31 cellular contexts compared by ENCODE assay signal in genomic region chr19:33606556-33606955, GRCh38. TPM values are rescaled to one million over a fixed set of nuclear protein-coding genes. Genes with fewer than 3 reads are reported as not detected.
"Had no signal": no experiment of that assay in that cellular context is flagged by ENCODE, and none has a peak within 500 bp of the region (broad histone marks: within the 10 kb centered on the region; RNA-seq: fewer than 3 reads in every experiment).

No MANE protein-coding gene starts in this region.

- H3K27me3 ChIP-seq: breast epithelium, pancreas, testis, transverse colon, uterus had no signal

- H3K36me3 Mint-ChIP-seq: immature natural killer cell; mesothelial cell of epicardium; stimulated activated effector memory CD8-positive, alpha-beta T cell treated with anti-CD3 and anti-CD28 coated beads, Interleukin-12 subunit alpha, Interleukin-12 subunit beta, amount 100 ng/mL, for 72 hours had no signal

- FAIRE-seq: kidney, pancreas, small intestine had no signal

- H3K4me1 Mint-ChIP-seq: activated CD4-positive, alpha-beta memory T cell treated with anti-CD3 and anti-CD28 coated beads, Interleukin-2, amount 10 ng/mL, durations not matched to agents 7 days and 5 days; activated CD4-positive, alpha-beta T cell treated with anti-CD3 and anti-CD28 coated beads, Interleukin-2, amount 10 ng/mL, durations not matched to agents 7 days and 5 days; central memory CD8-positive, alpha-beta T cell; endodermal cell; immature natural killer cell; mesothelial cell of epicardium; naive B cell; nephron progenitor cell; stimulated activated effector memory CD8-positive, alpha-beta T cell treated with anti-CD3 and anti-CD28 coated beads, Interleukin-12 subunit alpha, Interleukin-12 subunit beta, amount 100 ng/mL, for 72 hours had no signal

- ATAC-seq: activated naive CD4-positive, alpha-beta T cell treated with anti-CD3 and anti-CD28 coated beads, Interleukin-2, amount 50 U/mL, for 72 hours; esophagus mucosa; left colon; pancreas; psoas muscle; stimulated activated effector memory CD8-positive, alpha-beta T cell treated with anti-CD3 and anti-CD28 coated beads, Interleukin-12 subunit alpha, Interleukin-12 subunit beta, amount 100 ng/mL, for 72 hours had no signal

- H3K4me1 ChIP-seq: breast epithelium, pancreas, psoas muscle, sigmoid colon, testis, transverse colon, uterus had no signal

- H3K27ac Mint-ChIP-seq: activated CD4-positive, alpha-beta memory T cell treated with anti-CD3 and anti-CD28 coated beads, Interleukin-2, amount 10 ng/mL, durations not matched to agents 7 days and 5 days; activated CD4-positive, alpha-beta T cell treated with anti-CD3 and anti-CD28 coated beads, Interleukin-2, amount 10 ng/mL, durations not matched to agents 7 days and 5 days; activated naive CD4-positive, alpha-beta T cell treated with anti-CD3 and anti-CD28 coated beads, Interleukin-2, amount 50 U/mL, for 72 hours; dendritic cell treated with granulocyte-macrophage colony-stimulating factor and Interleukin-4, amounts not matched to agents 40 ng/mL and 50 ng/mL, for 4 days; endodermal cell; immature natural killer cell; mesothelial cell of epicardium; naive B cell; nephron progenitor cell; stimulated activated effector memory CD8-positive, alpha-beta T cell treated with anti-CD3 and anti-CD28 coated beads, Interleukin-12 subunit alpha, Interleukin-12 subunit beta, amount 100 ng/mL, for 72 hours had no signal

- H3K9me3 ChIP-seq: pancreas, testis, uterus had no signal

- H3K4me3 ChIP-seq: breast epithelium, pancreas, psoas muscle, sigmoid colon, testis, transverse colon, uterus had no signal

- H3K4me3 Mint-ChIP-seq: activated CD4-positive, alpha-beta memory T cell treated with anti-CD3 and anti-CD28 coated beads, Interleukin-2, amount 10 ng/mL, durations not matched to agents 7 days and 5 days; activated CD4-positive, alpha-beta T cell treated with anti-CD3 and anti-CD28 coated beads, Interleukin-2, amount 10 ng/mL, durations not matched to agents 7 days and 5 days; central memory CD8-positive, alpha-beta T cell; dendritic cell treated with granulocyte-macrophage colony-stimulating factor and Interleukin-4, amounts not matched to agents 40 ng/mL and 50 ng/mL, for 4 days; endodermal cell; immature natural killer cell; mesothelial cell of epicardium; naive B cell; nephron progenitor cell; stimulated activated effector memory CD8-positive, alpha-beta T cell treated with anti-CD3 and anti-CD28 coated beads, Interleukin-12 subunit alpha, Interleukin-12 subunit beta, amount 100 ng/mL, for 72 hours had no signal

- H3K27ac ChIP-seq: breast epithelium, pancreas, psoas muscle, sigmoid colon, testis, transverse colon, uterus had no signal

- DNase-seq: activated CD4-positive, alpha-beta memory T cell treated with anti-CD3 and anti-CD28 coated beads, Interleukin-2, amount 10 ng/mL, durations not matched to agents 7 days and 5 days; activated CD4-positive, alpha-beta T cell treated with anti-CD3 and anti-CD28 coated beads for 1 hour; activated CD4-positive, alpha-beta T cell treated with anti-CD3 and anti-CD28 coated beads, Interleukin-2, amount 10 ng/mL, durations not matched to agents 7 days and 5 days; activated naive CD4-positive, alpha-beta T cell; activated T-cell treated with anti-CD3 and anti-CD28 coated beads, Interleukin-2, amount 50 U/mL, for 48 hours; endodermal cell; foreskin fibroblast; head of caudate nucleus; hippocampal formation; immature natural killer cell; kidney; left colon; naive B cell; nephron progenitor cell; pancreas; psoas muscle; sigmoid colon; small intestine; stimulated activated CD4-positive, alpha-beta T cell treated with anti-CD3 and anti-CD28 coated beads, Interleukin-4, amount 100 ng/mL, for 24 hours; T-helper 2 cell; testis; transverse colon; uterus had no signal

- H3K36me3 ChIP-seq: breast epithelium, pancreas, sigmoid colon, transverse colon, uterus had no signal

RNA-seq across cellular contexts. Expression of gene CHST8, which starts 15.2 kb away (rescaled TPM):
- total RNA-seq: activated CD4-positive, alpha-beta memory T cell treated with anti-CD3 and anti-CD28 coated beads, Interleukin-2, amount 10 ng/mL, durations not matched to agents 7 days and 5 days; activated CD4-positive, alpha-beta T cell treated with anti-CD3 and anti-CD28 coated beads, Interleukin-2, amount 10 ng/mL, durations not matched to agents 7 days and 5 days; activated naive CD4-positive, alpha-beta T cell treated with anti-CD3 and anti-CD28 coated beads, Interleukin-2, amount 50 U/mL, for 72 hours; left colon; liver; transverse colon had no signal
- polyA plus RNA-seq: immature natural killer cell had no signal
